19 cellular contexts compared by ENCODE assay signal in genomic region chr1:184824716-184825323, GRCh38.
DNase-seq lines count a peak whose midpoint lies in the region; ATAC-seq and TF ChIP-seq lines count a peak whose summit lies in the region.
"Had no signal": no experiment of that assay in that cellular context is flagged by ENCODE, and none has a peak within 500 bp of the region (broad histone marks: within the 10 kb centered on the region; RNA-seq: fewer than 3 reads in every experiment).

No MANE protein-coding gene starts in this region.

- no peak for TF ChIP-seq CTCF in left lung (IDR thresholded peaks at IDR 0.05)
- TF ChIP-seq CTCF in RWPE1 (conservative IDR thresholded peaks at IDR 0.05; ENCODE audit: low read depth): no peak

- H3K9me3 Mint-ChIP-seq in stimulated activated naive CD8-positive, alpha-beta T cell treated with anti-CD3 and anti-CD28 coated beads, Interleukin-15, Interleukin-2, amounts not matched to agents 100 ng/mL and 50 ng/mL, for 24 hours: no peaks in the 10 kb centered on the region
- H3K9me3 Mint-ChIP-seq: GM23338, T-cell had no signal

- intact Hi-C loops in left lung (cut with DNase I) (no loop called here), aorta (cut with DNase I) (loop anchor here (5.0 kb wide), 3 partner anchors 57 to 147 kb away; partner anchors contain the start of gene NIBAN1 (in 2 of the 2))

- WGBS in aorta, 2 donors: 29 to 30% methylated on average over 3 of the region's 3 CpGs

- no peak overlapping the region for H3K4me3 Mint-ChIP-seq in stimulated activated naive CD8-positive, alpha-beta T cell treated with anti-CD3 and anti-CD28 coated beads, Interleukin-15, Interleukin-2, amounts not matched to agents 100 ng/mL and 50 ng/mL, for 24 hours
- H3K4me3 Mint-ChIP-seq in T-helper 17 cell: no peak overlapping the region
- H3K4me3 Mint-ChIP-seq: activated naive CD8-positive, alpha-beta T cell treated with anti-CD3 and anti-CD28 coated beads, Interleukin-2, amount 10 ng/mL, durations not matched to agents 7 days and 5 days; GM23338; T-cell had no signal

- H3K9me3 ChIP-seq in T-helper 17 cell (ENCODE audit: control insufficient read depth, low read length, poor library complexity, severe bottlenecking): no peaks in the 10 kb centered on the region
- H3K9me3 ChIP-seq in left lung: no peaks in the 10 kb centered on the region
- no peaks in the 10 kb centered on the region for H3K9me3 ChIP-seq in aorta (ENCODE audit: control insufficient read depth, low read length)

- no peak for DNase-seq in stimulated activated naive CD8-positive, alpha-beta T cell treated with anti-CD3 and anti-CD28 coated beads, Interleukin-15, Interleukin-2, amounts not matched to agents 100 U/mL and 50 U/mL, for 24 hours
- DNase-seq in T-helper 17 cell (no peak), left lung (no peak), aorta (no peak), RWPE1 (ENCODE audit: low spot score) (no peak), HUDEP-2 (lab: John Stamatoyannopoulos, UW; ENCODE audit: unreplicated experiment in 76 of 76) (no peak)
- DNase-seq: activated CD4-positive, alpha-beta T cell treated with anti-CD3 and anti-CD28 coated beads, Interleukin-2, amount 50 U/mL, for 4 hours; activated naive CD8-positive, alpha-beta T cell treated with anti-CD3 and anti-CD28 coated beads, Interleukin-2, amount 10 ng/mL, durations not matched to agents 7 days and 5 days; activated T-cell treated with anti-CD3 and anti-CD28 coated beads, Interleukin-2, amount 50 U/mL, for 1 hour; Calu3; effector CD8-positive, alpha-beta T cell; NCI-H1105 treated with DMSO at 0.1 percent for 48 hours; stimulated activated CD4-positive, alpha-beta T cell treated with anti-CD3 and anti-CD28 coated beads, Interleukin-2, amount 100 ng/mL, for 48 hours; T-cell had no signal

- H3K36me3 ChIP-seq in left lung (peaks cover 0 to 43% of the 10 kb centered on the region in 2 donors), aorta (ENCODE audit: control insufficient read depth in 1 of 2, insufficient read depth in 2 of 2, low read length in 1 of 2) (peaks cover 3 to 4% of the 10 kb centered on the region in 2 donors)
- H3K36me3 ChIP-seq: cardiac muscle cell had no signal

- no peaks in the 10 kb centered on the region for H3K27me3 Mint-ChIP-seq in stimulated activated naive CD8-positive, alpha-beta T cell treated with anti-CD3 and anti-CD28 coated beads, Interleukin-15, Interleukin-2, amounts not matched to agents 100 ng/mL and 50 ng/mL, for 24 hours
- no peaks in the 10 kb centered on the region for H3K27me3 Mint-ChIP-seq in T-helper 17 cell
- H3K27me3 Mint-ChIP-seq: activated naive CD8-positive, alpha-beta T cell treated with anti-CD3 and anti-CD28 coated beads, Interleukin-2, amount 10 ng/mL, durations not matched to agents 7 days and 5 days; T-cell had no signal

- H3K27ac ChIP-seq in left lung (peak overlapping the region in 1 of 2 donors; percentile 77), aorta (ENCODE audit: low read depth in 1 of 2, low read length in 2 of 2) (peak overlapping the region; percentile 23 to 69), RWPE1 (no peak overlapping the region)
- H3K27ac ChIP-seq: cardiac muscle cell, VCaP had no signal

- POLR2A ChIA-PET in RWPE1 (lab: Yijun Ruan, JAX; ENCODE audit: low non-redundant PET): no interaction called here

- CTCF ChIA-PET in RWPE1 (lab: Yijun Ruan, JAX): interaction anchor here (0.5 kb wide), 1 partner anchor 798 kb away, joined by 3 read pairs; no protein-coding TSS in a partner anchor

- H3K4me1 Mint-ChIP-seq in stimulated activated naive CD8-positive, alpha-beta T cell treated with anti-CD3 and anti-CD28 coated beads, Interleukin-15, Interleukin-2, amounts not matched to agents 100 ng/mL and 50 ng/mL, for 24 hours (ENCODE audit: low read depth): peaks cover 32% of the 10 kb centered on the region
- peaks cover 14% of the 10 kb centered on the region for H3K4me1 Mint-ChIP-seq in T-helper 17 cell

- peaks cover 14% of the 10 kb centered on the region for H3K36me3 Mint-ChIP-seq in stimulated activated naive CD8-positive, alpha-beta T cell treated with anti-CD3 and anti-CD28 coated beads, Interleukin-15, Interleukin-2, amounts not matched to agents 100 ng/mL and 50 ng/mL, for 24 hours (ENCODE audit: low read depth)
- H3K36me3 Mint-ChIP-seq in T-helper 17 cell (ENCODE audit: low read depth): peaks cover 13% of the 10 kb centered on the region

- H3K4me3 ChIP-seq in left lung (no peak overlapping the region), aorta (ENCODE audit: low read length in 2 of 2) (no peak overlapping the region)
- H3K4me3 ChIP-seq: cardiac muscle cell, GM23338 had no signal

- no peak for ATAC-seq in stimulated activated naive CD8-positive, alpha-beta T cell treated with anti-CD3 and anti-CD28 coated beads, Interleukin-15, Interleukin-2, amounts not matched to agents 100 U/mL and 50 U/mL, for 24 hours
- ATAC-seq in T-helper 17 cell: no peak
- ATAC-seq in left lung: peak; percentile 25
- no peak for ATAC-seq in aorta (ENCODE audit: low FRiP score)
- ATAC-seq in HG03432 (IDR thresholded peaks at IDR 0.05; ENCODE audit: unreplicated experiment): no peak
- ATAC-seq: GM23338, T-cell had no signal

- H3K4me1 ChIP-seq in left lung (peaks cover 5 to 38% of the 10 kb centered on the region in 2 donors), aorta (ENCODE audit: control insufficient read depth in 1 of 2, insufficient read depth in 2 of 2, low read length in 2 of 2) (peaks cover 8 to 9% of the 10 kb centered on the region in 2 donors)

- peak overlapping the region; percentile 79 for H3K27ac Mint-ChIP-seq in stimulated activated naive CD8-positive, alpha-beta T cell treated with anti-CD3 and anti-CD28 coated beads, Interleukin-15, Interleukin-2, amounts not matched to agents 100 ng/mL and 50 ng/mL, for 24 hours
- peak overlapping the region; percentile 83 for H3K27ac Mint-ChIP-seq in T-helper 17 cell
- H3K27ac Mint-ChIP-seq: activated naive CD8-positive, alpha-beta T cell treated with anti-CD3 and anti-CD28 coated beads, Interleukin-2, amount 10 ng/mL, durations not matched to agents 7 days and 5 days; GM23338; T-cell had no signal

- no peaks in the 10 kb centered on the region for H3K27me3 ChIP-seq in left lung
- H3K27me3 ChIP-seq in aorta (ENCODE audit: control insufficient read depth in 1 of 2, insufficient read depth in 2 of 2, low read length in 1 of 2): no peaks in the 10 kb centered on the region
- H3K27me3 ChIP-seq: cardiac muscle cell had no signal

Comparison
In these comparisons a context has a peak if more than half of its experiments do, and no peak if none do; other contexts are left out.
1. intact Hi-C loops: an anchor here in aorta (5.0 kb wide); none called in left lung.